Comparison of ENCODE assay signal across 12 cellular contexts in the genomic region with DNA sequence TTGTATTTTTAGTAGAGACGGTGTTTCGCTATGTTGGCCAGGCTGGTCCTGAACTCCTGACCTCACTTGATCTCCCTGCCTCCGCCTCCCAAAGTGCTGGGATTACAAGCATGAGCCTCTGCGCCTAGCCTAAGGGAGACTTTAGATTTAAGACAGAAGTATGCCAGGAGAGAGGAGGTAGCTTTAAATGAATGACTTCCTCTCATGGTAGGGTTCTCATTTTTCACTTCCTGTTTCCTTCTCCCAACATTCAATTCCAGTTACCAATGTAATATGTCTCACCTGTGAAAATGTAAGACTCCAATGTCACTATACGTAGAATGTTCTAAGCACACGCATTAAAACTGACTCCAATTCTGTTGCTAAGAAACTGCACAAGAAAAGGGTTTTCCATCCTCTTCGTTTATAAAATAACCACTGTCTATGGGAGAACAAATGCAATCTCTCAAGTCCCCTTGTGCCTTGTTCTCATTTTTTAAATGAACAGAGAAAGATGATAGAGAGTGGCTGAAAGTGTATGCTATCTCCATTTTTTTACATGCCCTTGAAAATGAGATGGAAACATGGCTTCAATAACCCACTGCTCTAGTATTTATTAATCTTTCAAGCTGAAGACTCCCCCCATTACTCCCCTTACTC.
DNase-seq lines count a peak whose midpoint lies in the region; ATAC-seq and TF ChIP-seq lines count a peak whose summit lies in the region.
"Had no signal": no experiment of that assay in that cellular context is flagged by ENCODE, and none has a peak within 500 bp of the region (broad histone marks: within the 10 kb centered on the region; RNA-seq: fewer than 3 reads in every experiment).

No MANE protein-coding gene starts in this region.

- H3K4me3 ChIP-seq in mammary epithelial cell (replicated peaks in 1 of 3; ENCODE audit: insufficient read depth in 1 of 3, low read depth in 2 of 3, low read length in 3 of 3) (no peak overlapping the region), BE2C (ENCODE audit: low read depth, low read length) (no peak overlapping the region)
- H3K4me3 ChIP-seq: PC-9, spleen had no signal

- H3K36me3 ChIP-seq in mammary epithelial cell (ENCODE audit: insufficient read depth, low read length): no peaks in the 10 kb centered on the region
- H3K36me3 ChIP-seq in BE2C: no peaks in the 10 kb centered on the region

- peaks cover 15% of the 10 kb centered on the region for H3K4me1 ChIP-seq in mammary epithelial cell (ENCODE audit: insufficient read depth, low read length)
- H3K4me1 ChIP-seq in BE2C: no peaks in the 10 kb centered on the region

- peak overlapping the region; percentile 16 for H3K27ac Mint-ChIP-seq in MCF 10A (ENCODE audit: low read depth, unreplicated experiment)

- H3K79me2 ChIP-seq in mammary epithelial cell (ENCODE audit: insufficient read depth, low read length): no peaks in the 10 kb centered on the region

- POLR2A ChIA-PET in MCF 10A (lab: Yijun Ruan, JAX): interaction anchor here (2.2 kb wide), 1 partner anchor 68 kb away, joined by 6 read pairs; no protein-coding TSS in a partner anchor

- CTCF ChIA-PET in MCF 10A (lab: Yijun Ruan, JAX): interaction anchor here (0.8 kb wide), 1 partner anchor 24 kb away, joined by 3 read pairs; no protein-coding TSS in a partner anchor
- CTCF ChIA-PET in mammary epithelial cell (lab: Charles Lee; ENCODE audit: low non-redundant PET): no interaction called here

- H3K4me3 Mint-ChIP-seq in MCF 10A (ENCODE audit: unreplicated experiment): no peak overlapping the region

- H3K4me1 Mint-ChIP-seq in MCF 10A (ENCODE audit: insufficient read depth, unreplicated experiment): peaks cover 17% of the 10 kb centered on the region

- H3K9me3 ChIP-seq in mammary epithelial cell (replicated peaks; ENCODE audit: insufficient read depth, low read length): no peaks in the 10 kb centered on the region
- H3K9me3 ChIP-seq in BE2C: no peaks in the 10 kb centered on the region
- H3K9me3 ChIP-seq: spleen had no signal

- in situ Hi-C loops in mammary epithelial cell (cut with MboI; ENCODE audit: low sequenced_read_pairs in 2 of 2): no loop called here

- no peak for DNase-seq in MCF 10A (ENCODE audit: unreplicated experiment)
- DNase-seq in mammary epithelial cell: no peak
- DNase-seq in SKM-1 treated with dmso at 0.1 percent for 144 hours (lab: John Stamatoyannopoulos, UW; ENCODE audit: unreplicated experiment): peak; percentile 48
- DNase-seq in left colon: no peak
- DNase-seq in BE2C: no peak
- no peak for DNase-seq in NCI-H82 (lab: John Stamatoyannopoulos, UW)
- no peak for DNase-seq in NCI-H1436 (lab: John Stamatoyannopoulos, UW)
- DNase-seq in NCI-H2107 (lab: John Stamatoyannopoulos, UW): no peak
- DNase-seq: ACHN, NCI-H2081 treated with DMSO at 0.1 percent for 48 hours, PC-9, spleen had no signal

- H2AFZ ChIP-seq in mammary epithelial cell (ENCODE audit: low read depth, low read length): no peak overlapping the region
- H2AFZ ChIP-seq: PC-9 had no signal

- H3K27ac ChIP-seq in mammary epithelial cell (ENCODE audit: insufficient read depth, low read depth, low read length): no peak overlapping the region
- H3K27ac ChIP-seq: PC-9 had no signal

- BruUV-seq in MCF 10A (replicated peaks; lab: Mats Ljungman, UMichigan) (no TSS peak), mammary epithelial cell (replicated peaks; lab: Mats Ljungman, UMichigan) (no TSS peak)

- ATAC-seq in left colon: peak; percentile 60

- H3K27me3 Mint-ChIP-seq in MCF 10A (ENCODE audit: insufficient read depth, unreplicated experiment): no peaks in the 10 kb centered on the region

- no peaks in the 10 kb centered on the region for H3K9me3 Mint-ChIP-seq in MCF 10A (ENCODE audit: unreplicated experiment)

- intact Hi-C loops in MCF 10A (cut with micrococcal nuclease) (no loop called here), mammary epithelial cell (cut with micrococcal nuclease) (no loop called here), left colon (cut with DNase I, micrococcal nuclease) (no loop called here)

- no peak overlapping the region for H3K9ac ChIP-seq in mammary epithelial cell (ENCODE audit: insufficient read depth, low read length)

- 89% methylated on average over 7 of the region's 7 CpGs for WGBS in mammary epithelial cell (ENCODE audit: low coverage, missing lambda C conversion rate)

- dilution Hi-C loops in mammary epithelial cell (cut with HindIII; ENCODE audit: low sequenced_read_pairs): no loop called here

- H4K20me1 ChIP-seq in mammary epithelial cell (ENCODE audit: insufficient read depth, low read length): no peaks in the 10 kb centered on the region

- peaks cover 11% of the 10 kb centered on the region for H3K36me3 Mint-ChIP-seq in MCF 10A (ENCODE audit: insufficient read depth, unreplicated experiment)

- no peak overlapping the region for H3K4me2 ChIP-seq in mammary epithelial cell (ENCODE audit: insufficient read depth, low read depth, low read length)
- H3K4me2 ChIP-seq: PC-9 had no signal

- no peaks in the 10 kb centered on the region for H3K27me3 ChIP-seq in mammary epithelial cell (ENCODE audit: insufficient read depth, low read length)
- no peaks in the 10 kb centered on the region for H3K27me3 ChIP-seq in BE2C
- H3K27me3 ChIP-seq: spleen had no signal

- TF ChIP-seq CTCF in MCF 10A (IDR thresholded peaks at IDR 0.05; ENCODE audit: unreplicated experiment) (no peak), mammary epithelial cell (conservative IDR thresholded peaks at IDR 0.05 in 1 of 2, IDR thresholded peaks at IDR 0.05 in 1 of 2; ENCODE audit: extremely low read depth in 1 of 2, insufficient read depth in 1 of 2, low read depth in 1 of 2, low read length in 2 of 2) (no peak), BE2C (IDR thresholded peaks at IDR 0.05; ENCODE audit: low read depth, low read length) (no peak)
